2 cellular contexts compared by ENCODE assay signal in genomic region chr6:4809999-4810918, GRCh38.
TF ChIP-seq lines count a peak whose summit lies in the region.

No MANE protein-coding gene starts in this region.

TF ChIP-seq in A549, 52 proteins besides CTCF, POLR2A, EP300 and RAD21 (continued from another document):
- TF ChIP-seq BCL3 (IDR thresholded peaks at IDR 0.05) (no peak), NPAS2 (CRISPR knock-in tag; IDR thresholded peaks at IDR 0.05; ENCODE audit: borderline replicate concordance) (no peak), FOXS1 (CRISPR knock-in tag; IDR thresholded peaks at IDR 0.05) (no peak), MAFK (IDR thresholded peaks at IDR 0.05; ENCODE audit: partially characterized antibody) (no peak), GATA3 (IDR thresholded peaks at IDR 0.05; ENCODE audit: borderline replicate concordance) (peak; percentile 50; the same call in 1 of the 2 replicates), CHD2 (IDR thresholded peaks at IDR 0.05; ENCODE audit: low read length, partially characterized antibody) (no peak), HOXB5 (CRISPR knock-in tag; IDR thresholded peaks at IDR 0.05) (no peak), CHD4 (IDR thresholded peaks at IDR 0.05; ENCODE audit: borderline replicate concordance) (no peak), ZNF302 (CRISPR knock-in tag; IDR thresholded peaks at IDR 0.05) (no peak), USF2 (IDR thresholded peaks at IDR 0.05) (no peak), ESRRA (IDR thresholded peaks at IDR 0.05; ENCODE audit: borderline replicate concordance, low read length) (no peak), JUNB (IDR thresholded peaks at IDR 0.05) (peak; percentile 66), FOSL2 (IDR thresholded peaks at IDR 0.05) (no peak), FOSL2 (CRISPR knock-in tag; IDR thresholded peaks at IDR 0.05) (peak; percentile 47), ATOH8 (CRISPR knock-in tag; IDR thresholded peaks at IDR 0.05; ENCODE audit: low read depth) (no peak), MAX (IDR thresholded peaks at IDR 0.05) (0 out of 2 replicates have a peak, but pooled peaks have one; percentile 21)
TF ChIP-seq in A549: peak in this region for 6.

TF ChIP-seq in HEK293, 187 proteins besides CTCF, POLR2A, EP300 and RAD21 (continued from another document and continues in another):
- peak; percentile 30; the same call in 1 of the 2 replicates for TF ChIP-seq PRDM10 (tag by site-specific recombination; IDR thresholded peaks at IDR 0.05)
- peak; percentile 95 for TF ChIP-seq ZNF629 (tag by site-specific recombination; IDR thresholded peaks at IDR 0.05)
- no peak for TF ChIP-seq ZNF660 (tag by site-specific recombination; IDR thresholded peaks at IDR 0.05)
- no peak for TF ChIP-seq ZNF423 (tag by site-specific recombination; IDR thresholded peaks at IDR 0.05)
- no peak for TF ChIP-seq SALL2 (tag by site-specific recombination; IDR thresholded peaks at IDR 0.05; ENCODE audit: borderline replicate concordance)
- peak; percentile 64 for TF ChIP-seq KLF8 (tag by site-specific recombination; IDR thresholded peaks at IDR 0.05)
- peak; percentile 59 for TF ChIP-seq ZNF133 (tag by site-specific recombination; IDR thresholded peaks at IDR 0.05)
- TF ChIP-seq OVOL3 (tag by site-specific recombination; IDR thresholded peaks at IDR 0.05): peak; percentile 62; the same call in 1 of the 2 replicates
- peak; percentile 66; the same call in 1 of the 2 replicates for TF ChIP-seq EGR2 (tag by site-specific recombination; IDR thresholded peaks at IDR 0.05; ENCODE audit: low read depth)
- peak; percentile 81 for TF ChIP-seq ZEB2 (tag by site-specific recombination; IDR thresholded peaks at IDR 0.05)
- TF ChIP-seq MZF1 (tag by site-specific recombination; IDR thresholded peaks at IDR 0.05; ENCODE audit: borderline replicate concordance): peak; percentile 31; the same call in 1 of the 2 replicates
- TF ChIP-seq TSHZ1 (tag by site-specific recombination; IDR thresholded peaks at IDR 0.05; ENCODE audit: borderline replicate concordance): peak; percentile 78
- peak; percentile 93 for TF ChIP-seq ZNF639 (tag by site-specific recombination; IDR thresholded peaks at IDR 0.05)
- peak; percentile 86; the same call in 1 of the 2 replicates for TF ChIP-seq INSM2 (tag by site-specific recombination; IDR thresholded peaks at IDR 0.05)
- peak; percentile 80 for TF ChIP-seq ZNF558 (tag by site-specific recombination; IDR thresholded peaks at IDR 0.05)
- no peak for TF ChIP-seq ZNF341 (tag by site-specific recombination; IDR thresholded peaks at IDR 0.05; ENCODE audit: low read depth)
- peak; percentile 88 for TF ChIP-seq ZNF843 (tag by site-specific recombination; IDR thresholded peaks at IDR 0.05)
- TF ChIP-seq ZNF350 (tag by site-specific recombination; IDR thresholded peaks at IDR 0.05): no peak
- 0 out of 2 replicates have a peak, but pooled peaks have one; percentile 47 for TF ChIP-seq ZFP69B (tag by site-specific recombination; IDR thresholded peaks at IDR 0.05)
- peak; percentile 98 for TF ChIP-seq SP7 (tag by site-specific recombination; IDR thresholded peaks at IDR 0.05)
- TF ChIP-seq ZNF335 (tag by site-specific recombination; conservative IDR thresholded peaks at IDR 0.05): peak; percentile 58
- TF ChIP-seq KLF7 (tag by site-specific recombination; IDR thresholded peaks at IDR 0.05; ENCODE audit: borderline replicate concordance): no peak
- TF ChIP-seq GLIS1 (tag by site-specific recombination; IDR thresholded peaks at IDR 0.05): peak; percentile 28; the same call in 1 of the 2 replicates
- peak; percentile 69; the same call in 1 of the 2 replicates for TF ChIP-seq ZNF239 (tag by site-specific recombination; IDR thresholded peaks at IDR 0.05)
- peak; percentile 38; the same call in 1 of the 2 replicates for TF ChIP-seq GFI1B (tag by site-specific recombination; IDR thresholded peaks at IDR 0.05)
- TF ChIP-seq HOXC10 (CRISPR knock-in tag; IDR thresholded peaks at IDR 0.05): no peak
- TF ChIP-seq ZNF10 (tag by site-specific recombination; IDR thresholded peaks at IDR 0.05): peak; percentile 37; the same call in 1 of the 2 replicates
- TF ChIP-seq ZNF391 (tag by site-specific recombination; IDR thresholded peaks at IDR 0.05; ENCODE audit: borderline replicate concordance, low read depth): 0 out of 2 replicates have a peak, but pooled peaks have one; percentile 32
- peak; percentile 50 for TF ChIP-seq ZNF146 (tag by site-specific recombination; IDR thresholded peaks at IDR 0.05)
- TF ChIP-seq ZFP37 (tag by site-specific recombination; IDR thresholded peaks at IDR 0.05): peak; percentile 89
- TF ChIP-seq ZNF2 (tag by site-specific recombination; IDR thresholded peaks at IDR 0.05): peak; percentile 72
- peak; percentile 79; the same call in 1 of the 2 replicates for TF ChIP-seq ZNF324 (tag by site-specific recombination; IDR thresholded peaks at IDR 0.05)
- peak; percentile 40; the same call in 1 of the 2 replicates for TF ChIP-seq OSR2 (tag by site-specific recombination; IDR thresholded peaks at IDR 0.05)
- 0 out of 2 replicates have a peak, but pooled peaks have one; percentile 63 for TF ChIP-seq ZBTB7A (tag by site-specific recombination; IDR thresholded peaks at IDR 0.05; ENCODE audit: low read depth)
- TF ChIP-seq SP2 (tag by site-specific recombination; IDR thresholded peaks at IDR 0.05): 0 out of 2 replicates have a peak, but pooled peaks have one; percentile 16
- TF ChIP-seq ZSCAN18 (tag by site-specific recombination; IDR thresholded peaks at IDR 0.05): no peak
- TF ChIP-seq ZNF19 (tag by site-specific recombination; IDR thresholded peaks at IDR 0.05; ENCODE audit: low read depth): peak; percentile 62; the same call in 1 of the 2 replicates
- TF ChIP-seq ZNF610 (tag by site-specific recombination; IDR thresholded peaks at IDR 0.05; ENCODE audit: borderline replicate concordance): no peak
- TF ChIP-seq ZBTB26 (tag by site-specific recombination; optimal IDR thresholded peaks at IDR 0.05): no peak
- TF ChIP-seq ZBTB21 (tag by site-specific recombination; IDR thresholded peaks at IDR 0.05): peak; percentile 74; the same call in 1 of the 2 replicates
- no peak for TF ChIP-seq ZNF302 (tag by site-specific recombination; IDR thresholded peaks at IDR 0.05; ENCODE audit: low read depth)
- TF ChIP-seq BCL11A (tag by site-specific recombination; IDR thresholded peaks at IDR 0.05; ENCODE audit: low read depth): 0 out of 2 replicates have a peak, but pooled peaks have one; percentile 45
- peak; percentile 63 for TF ChIP-seq KLF1 (tag by site-specific recombination; IDR thresholded peaks at IDR 0.05)
- TF ChIP-seq WT1 (tag by site-specific recombination; IDR thresholded peaks at IDR 0.05): peak; percentile 55; the same call in 1 of the 2 replicates
- TF ChIP-seq SETDB1 (IDR thresholded peaks at IDR 0.05; ENCODE audit: insufficient read length, low read length): peak; percentile 83
- peak; percentile 41; the same call in 1 of the 2 replicates for TF ChIP-seq TRIM28 (IDR thresholded peaks at IDR 0.05; ENCODE audit: borderline replicate concordance, low read length)
